ENCODE assay signal across 8 cellular contexts in the genomic region with DNA sequence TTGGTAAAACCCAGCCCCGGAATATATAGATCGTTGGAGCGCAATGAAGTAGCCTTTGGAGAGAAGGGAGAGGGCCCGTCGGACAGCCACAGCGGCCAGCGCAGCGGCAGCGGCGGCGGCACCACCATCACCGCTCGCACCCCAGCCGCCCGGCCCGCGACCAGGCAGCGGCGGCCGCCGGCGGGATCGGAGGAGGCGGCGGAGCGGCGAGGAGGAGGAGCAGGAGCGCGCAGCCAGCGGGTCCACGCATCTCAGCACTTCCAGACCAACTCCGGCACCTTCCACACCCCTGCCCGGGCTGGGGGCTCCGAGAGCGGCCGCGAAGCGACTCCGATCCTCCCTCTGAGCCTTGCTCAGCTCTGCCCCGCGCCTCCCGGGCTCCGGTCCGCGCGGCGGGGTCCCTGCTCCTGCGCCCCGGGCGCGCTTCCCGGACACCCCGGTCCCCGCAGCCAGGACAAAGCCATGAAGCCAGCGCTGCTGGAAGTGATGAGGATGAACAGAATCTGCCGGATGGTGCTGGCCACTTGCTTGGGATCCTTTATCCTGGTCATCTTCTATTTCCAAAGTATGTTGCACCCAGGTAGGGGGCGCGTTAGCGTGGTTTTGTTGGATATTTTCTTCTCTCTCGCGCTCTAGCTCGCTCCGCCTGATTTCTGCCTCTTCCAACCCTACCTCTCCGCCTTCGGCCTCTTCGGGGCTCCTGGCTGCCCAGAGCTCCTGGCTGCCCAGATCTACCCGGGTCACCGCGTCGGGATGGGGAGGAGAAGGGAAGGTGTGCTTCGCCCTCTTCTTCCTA. TPM values are rescaled to one million over a fixed set of nuclear protein-coding genes. Genes with fewer than 3 reads are reported as not detected.
A peak's percentile ranks its signal among the peaks of the same experiment; 100 is the strongest.
DNase-seq lines count a peak whose midpoint lies in the region; ATAC-seq and TF ChIP-seq lines count a peak whose summit lies in the region.

No MANE protein-coding gene starts in this region.

- peaks cover 30% of the 10 kb centered on the region for H3K36me3 Mint-ChIP-seq in activated T-cell treated with anti-CD3 and anti-CD28 coated beads, Interleukin-2, amount 50 U/mL, for 24 hours (ENCODE audit: low read depth)

- H3K27me3 Mint-ChIP-seq in activated T-cell treated with anti-CD3 and anti-CD28 coated beads, Interleukin-2, amount 50 U/mL, for 24 hours = no peaks in the 10 kb centered on the region

- H3K4me1 Mint-ChIP-seq in activated T-cell treated with anti-CD3 and anti-CD28 coated beads, Interleukin-2, amount 50 U/mL, for 24 hours (ENCODE audit: low read depth) = peaks cover 47% of the 10 kb centered on the region

- H3K9me3 ChIP-seq in esophagus squamous epithelium (no peaks in the 10 kb centered on the region), muscle layer of duodenum (ENCODE audit: control insufficient read depth in 1 of 2, low read length in 2 of 2) (no peaks in the 10 kb centered on the region)

- H3K27ac ChIP-seq in esophagus squamous epithelium = peak overlapping the region; percentile 65 to 92 (median 80)
- peak overlapping the region; percentile 84 for H3K27ac ChIP-seq in muscle layer of duodenum (ENCODE audit: low read length)

- H3K9me3 Mint-ChIP-seq in activated T-cell treated with anti-CD3 and anti-CD28 coated beads, Interleukin-2, amount 50 U/mL, for 24 hours = no peaks in the 10 kb centered on the region

- intact Hi-C loops in esophagus squamous epithelium (cut with DNase I) = no loop called here

- peak overlapping the region; percentile 98 for H3K4me3 Mint-ChIP-seq in activated T-cell treated with anti-CD3 and anti-CD28 coated beads, Interleukin-2, amount 50 U/mL, for 24 hours

- H3K27me3 ChIP-seq in esophagus squamous epithelium (no peaks in the 10 kb centered on the region), muscle layer of duodenum (ENCODE audit: low read depth, low read length) (no peaks in the 10 kb centered on the region)

- TF ChIP-seq CTCF in esophagus squamous epithelium (IDR thresholded peaks at IDR 0.05) = peak in 4 of 6 experiments; percentile 14 to 39 (median 28)

- TF ChIP-seq POLR2A in esophagus squamous epithelium (IDR thresholded peaks at IDR 0.05) = peak in 2 of 4 donors; percentile 43 to 83

- DNase-seq in D341Med (ENCODE audit: low spot score) (peak; percentile 66), NOMO-1 treated with dmso at 0.1 percent for 144 hours (lab: John Stamatoyannopoulos, UW; ENCODE audit: unreplicated experiment) (peak; percentile 24), esophagus squamous epithelium (lab: John Stamatoyannopoulos, UW) (no peak), superior temporal gyrus (ENCODE audit: extremely low spot score) (peak; percentile 76)
- DNase-seq in activated T-cell treated with anti-CD3 and anti-CD28 coated beads, Interleukin-2, amount 50 U/mL, for 24 hours = peak; percentile 80

- peak overlapping the region; percentile 62 to 91 (median 74) for H3K4me3 ChIP-seq in esophagus squamous epithelium
- H3K4me3 ChIP-seq in muscle layer of duodenum (ENCODE audit: low read depth in 1 of 2, low read length in 2 of 2) = peak overlapping the region; percentile 73 to 97

- peak overlapping the region; percentile 95 for H3K27ac Mint-ChIP-seq in activated T-cell treated with anti-CD3 and anti-CD28 coated beads, Interleukin-2, amount 50 U/mL, for 24 hours

- ATAC-seq in GM19452 (IDR thresholded peaks at IDR 0.05; ENCODE audit: unreplicated experiment) = peak; percentile 25
- ATAC-seq in HG03565 (IDR thresholded peaks at IDR 0.05; ENCODE audit: unreplicated experiment) = peak; percentile 20

- H3K4me1 ChIP-seq in esophagus squamous epithelium = peaks cover 0 to 73% (median 22%) of the 10 kb centered on the region in 3 donors
- peaks cover 0 to 4% of the 10 kb centered on the region in 2 donors for H3K4me1 ChIP-seq in muscle layer of duodenum (ENCODE audit: control insufficient read depth in 1 of 2, insufficient read depth in 2 of 2, low read length in 2 of 2)

- H3K36me3 ChIP-seq in esophagus squamous epithelium (no peaks in the 10 kb centered on the region), muscle layer of duodenum (ENCODE audit: control insufficient read depth in 1 of 2, insufficient read depth in 2 of 2, low read length in 2 of 2) (no peaks in the 10 kb centered on the region)

- WGBS in esophagus squamous epithelium, 2 donors = 0 to 1% methylated on average over 25 to 33 of the region's 71 CpGs

RNA-seq across cellular contexts. Expression of a gene that starts 0.4 kb away (rescaled TPM):
- total RNA-seq in esophagus squamous epithelium = 10 to 100 TPM in 2 of 4 donors, 1 to 10 TPM in 2; 6.3 to 12.6 (median 10.3) TPM
